In genomic region chr4:75950416-75950815, GRCh38 we compare ENCODE assay signal across 26 cellular contexts. TPM values are rescaled to one million over a fixed set of nuclear protein-coding genes. Genes with fewer than 3 reads are reported as not detected.
"Had no signal": no experiment of that assay in that cellular context is flagged by ENCODE, and none has a peak within 500 bp of the region (broad histone marks: within the 10 kb centered on the region; RNA-seq: fewer than 3 reads in every experiment).

No MANE protein-coding gene starts in this region.

- H3K27me3 ChIP-seq: adrenal gland, heart left ventricle, right lobe of liver, upper lobe of right lung had no signal

- H3K4me3 Mint-ChIP-seq: activated CD4-positive, alpha-beta T cell treated with anti-CD3 and anti-CD28 coated beads, Interleukin-2, amount 10 ng/mL, durations not matched to agents 24 days and 14 days; effector memory CD8-positive, alpha-beta T cell; immature natural killer cell; naive thymus-derived CD4-positive, alpha-beta T cell; stimulated activated memory B cell treated with anti-CD40 and anti-IgM and Interleukin-4, amounts not matched to agents 10 μg/mL and 1 μg/mL and 100 μg/mL, for 72 hours had no signal

- H3K4me3 ChIP-seq: adrenal gland, heart left ventricle, right lobe of liver, thoracic aorta, upper lobe of right lung had no signal

- H3K27ac ChIP-seq: adrenal gland, heart left ventricle, right lobe of liver, thoracic aorta, upper lobe of right lung had no signal

- H3K27me3 Mint-ChIP-seq: activated CD4-positive, alpha-beta T cell treated with anti-CD3 and anti-CD28 coated beads, Interleukin-2, amount 10 ng/mL, durations not matched to agents 24 days and 14 days; effector memory CD8-positive, alpha-beta T cell; naive thymus-derived CD4-positive, alpha-beta T cell; stimulated activated memory B cell treated with anti-CD40 and anti-IgM and Interleukin-4, amounts not matched to agents 10 μg/mL and 1 μg/mL and 100 μg/mL, for 72 hours had no signal

- H3K9me3 Mint-ChIP-seq: activated CD4-positive, alpha-beta T cell treated with anti-CD3 and anti-CD28 coated beads, Interleukin-2, amount 10 ng/mL, durations not matched to agents 24 days and 14 days; effector memory CD8-positive, alpha-beta T cell; immature natural killer cell; naive thymus-derived CD4-positive, alpha-beta T cell; stimulated activated memory B cell treated with anti-CD40 and anti-IgM and Interleukin-4, amounts not matched to agents 10 μg/mL and 1 μg/mL and 100 μg/mL, for 72 hours had no signal

- H3K4me1 ChIP-seq: adrenal gland, right lobe of liver, upper lobe of right lung had no signal

- ATAC-seq: effector memory CD8-positive, alpha-beta T cell; heart left ventricle; naive thymus-derived CD4-positive, alpha-beta T cell; right lobe of liver; stimulated activated memory B cell treated with anti-CD40 and anti-IgM and Interleukin-4, amounts not matched to agents 10 μg/mL and 1 μg/mL and 100 μg/mL, for 72 hours; upper lobe of right lung had no signal

- H3K4me1 Mint-ChIP-seq: immature natural killer cell had no signal

- DNase-seq: activated CD4-positive, alpha-beta T cell treated with anti-CD3 and anti-CD28 coated beads, Interleukin-2, amount 10 ng/mL, durations not matched to agents 24 days and 14 days; activated CD8-positive, alpha-beta memory T cell treated with anti-CD3 and anti-CD28 coated beads, Interleukin-2, amount 50 U/mL, for 4 hours; activated effector memory CD4-positive, alpha-beta T cell treated with anti-CD3 and anti-CD28 coated beads, Interleukin-2, amount 50 U/mL, for 16 hours; activated naive CD4-positive, alpha-beta T cell treated with anti-CD3 and anti-CD28 coated beads, Interleukin-2, amount 50 U/mL, for 16 hours; activated T-cell treated with anti-CD3 and anti-CD28 coated beads, Interleukin-2, amount 50 U/mL, for 48 hours; adrenal gland; cerebellar nuclear complex; dermis blood vessel endothelial cell; effector memory CD8-positive, alpha-beta T cell; heart left ventricle; immature natural killer cell; mesendoderm; naive thymus-derived CD4-positive, alpha-beta T cell; right lobe of liver; stimulated activated CD4-positive, alpha-beta T cell treated with anti-CD3 and anti-CD28 coated beads, Interleukin-4, amount 100 ng/mL, for 24 hours; T1000; upper lobe of right lung had no signal

- H3K9me3 ChIP-seq: adrenal gland, heart left ventricle, right lobe of liver, thoracic aorta, upper lobe of right lung had no signal

- H3K27ac Mint-ChIP-seq: activated CD4-positive, alpha-beta T cell treated with anti-CD3 and anti-CD28 coated beads, Interleukin-2, amount 10 ng/mL, durations not matched to agents 24 days and 14 days; effector memory CD8-positive, alpha-beta T cell; immature natural killer cell; naive thymus-derived CD4-positive, alpha-beta T cell; stimulated activated memory B cell treated with anti-CD40 and anti-IgM and Interleukin-4, amounts not matched to agents 10 μg/mL and 1 μg/mL and 100 μg/mL, for 72 hours had no signal

RNA-seq across cellular contexts. Expression of gene PPEF2, which starts 48.2 kb away (rescaled TPM):
- total RNA-seq: bronchial epithelial cell; dermis blood vessel endothelial cell; fibroblast of lung; heart left ventricle; mucosa of gallbladder; osteocyte; pulmonary artery endothelial cell; right lobe of liver; T-helper 1 cell treated with Interleukin-12 subunit alpha and Interleukin-12 subunit beta and Interleukin-4 antibody, amounts not matched to agents 30 ng/mL and 1 ng/mL, for 36 hours; upper lobe of right lung had no signal

RNA-seq across cellular contexts. Expression of gene CXCL9, which starts 56.9 kb away (rescaled TPM):
- total RNA-seq: bronchial epithelial cell; dermis blood vessel endothelial cell; fibroblast of lung; frontal cortex; naive thymus-derived CD4-positive, alpha-beta T cell; osteocyte; pulmonary artery endothelial cell had no signal
